Comparison of ENCODE assay signal across 19 cellular contexts in the genomic region with DNA sequence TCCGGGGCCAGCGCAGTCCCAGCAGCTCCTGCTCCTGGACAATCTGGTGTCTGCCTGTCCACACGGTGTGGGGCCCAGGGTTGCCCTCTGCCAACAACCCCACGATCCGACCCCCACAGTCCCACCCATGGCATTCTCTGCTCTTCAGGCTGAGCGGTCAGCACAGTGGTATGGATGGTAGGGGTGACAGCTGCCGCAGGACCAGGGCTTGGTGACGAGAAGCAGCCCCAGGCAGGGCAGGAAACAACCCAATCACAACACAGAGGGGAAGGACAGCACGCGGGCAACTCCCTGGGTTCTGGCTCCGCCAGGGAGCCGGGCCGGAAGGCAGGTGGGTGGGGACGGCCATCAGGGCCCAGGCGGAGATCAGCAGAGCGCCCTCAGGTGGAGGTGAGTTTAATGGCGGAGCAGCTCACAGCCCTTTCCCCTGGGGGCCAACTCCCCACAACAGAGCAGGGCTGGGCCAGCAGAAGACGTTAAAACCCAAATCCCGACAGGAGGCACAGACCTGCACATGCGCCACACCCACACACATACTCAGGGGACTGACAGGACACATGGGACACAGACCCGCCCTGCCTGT. TPM values are rescaled to one million over a fixed set of nuclear protein-coding genes. Genes with fewer than 3 reads are reported as not detected.
DNase-seq lines count a peak whose midpoint lies in the region; ATAC-seq and TF ChIP-seq lines count a peak whose summit lies in the region.
"Had no signal": no experiment of that assay in that cellular context is flagged by ENCODE, and none has a peak within 500 bp of the region (broad histone marks: within the 10 kb centered on the region; RNA-seq: fewer than 3 reads in every experiment).

No MANE protein-coding gene starts in this region.

- H3K27ac Mint-ChIP-seq in Calu3 (ENCODE audit: unreplicated experiment) (no peak overlapping the region), progenitor cell of endocrine pancreas (no peak overlapping the region)
- H3K27ac Mint-ChIP-seq: activated CD8-positive, alpha-beta T cell treated with anti-CD3 and anti-CD28 coated beads for 36 hours; activated T-helper 1 cell treated with anti-CD3 and anti-CD28 coated beads, Interleukin-12 subunit alpha, Interleukin-12 subunit beta, Interleukin-2, Interleukin-4 antibody, amounts not matched to agents 30 ng/mL and 10 ng/mL and 1 ng/mL, durations not matched to agents 14 hours and 24 hours and 36 hours had no signal

- DNase-seq in Calu3 (no peak), HuH-7 (ENCODE audit: low spot score) (peak; percentile 48), astrocyte of the spinal cord (ENCODE audit: low read depth, low spot score) (no peak), kidney epithelial cell (ENCODE audit: low read depth) (no peak), colonic mucosa (no peak), progenitor cell of endocrine pancreas (ENCODE audit: low spot score, unreplicated experiment) (no peak), omental fat pad (ENCODE audit: low spot score) (no peak)
- DNase-seq: activated CD8-positive, alpha-beta T cell treated with anti-CD3 and anti-CD28 coated beads for 36 hours; effector CD4-positive, alpha-beta T cell; NCI-H2171 treated with DMSO at 0.1 percent for 48 hours; NCI-H774; ovary; RPMI8226; SW 1271 had no signal

- no peaks in the 10 kb centered on the region for H3K27me3 Mint-ChIP-seq in Calu3 (ENCODE audit: unreplicated experiment)
- H3K27me3 Mint-ChIP-seq in progenitor cell of endocrine pancreas, result no peaks in the 10 kb centered on the region
- H3K27me3 Mint-ChIP-seq: activated CD8-positive, alpha-beta T cell treated with anti-CD3 and anti-CD28 coated beads for 36 hours had no signal

- H3K9ac ChIP-seq in colonic mucosa (ENCODE audit: low read depth in 2 of 2, low read length in 2 of 2), result no peak overlapping the region

- H3K9me3 ChIP-seq in colonic mucosa, result no peaks in the 10 kb centered on the region
- H3K9me3 ChIP-seq: ovary, thoracic aorta had no signal

- TSS peak; percentile 25 for BruUV-seq in Calu3 (replicated peaks; lab: Mats Ljungman, UMichigan)

- no peaks in the 10 kb centered on the region for H3K4me1 ChIP-seq in colonic mucosa

- no peak overlapping the region for H3K4me3 Mint-ChIP-seq in Calu3 (ENCODE audit: low read depth, unreplicated experiment)
- H3K4me3 Mint-ChIP-seq in progenitor cell of endocrine pancreas (ENCODE audit: low read depth), result no peak overlapping the region
- H3K4me3 Mint-ChIP-seq: activated CD8-positive, alpha-beta T cell treated with anti-CD3 and anti-CD28 coated beads for 36 hours; activated T-helper 1 cell treated with anti-CD3 and anti-CD28 coated beads, Interleukin-12 subunit alpha, Interleukin-12 subunit beta, Interleukin-2, Interleukin-4 antibody, amounts not matched to agents 30 ng/mL and 10 ng/mL and 1 ng/mL, durations not matched to agents 14 hours and 24 hours and 36 hours had no signal

- intact Hi-C loops in Calu3 (cut with micrococcal nuclease; ENCODE audit: unreplicated experiment) (no loop called here), colonic mucosa (cut with DNase I) (no loop called here)

- no peaks in the 10 kb centered on the region for H3K4me1 Mint-ChIP-seq in Calu3 (ENCODE audit: low read depth, unreplicated experiment)
- no peaks in the 10 kb centered on the region for H3K4me1 Mint-ChIP-seq in progenitor cell of endocrine pancreas (ENCODE audit: low read depth)

- peaks cover 8% of the 10 kb centered on the region for H3K36me3 ChIP-seq in kidney epithelial cell (ENCODE audit: control insufficient read depth, insufficient read depth, low read length)
- H3K36me3 ChIP-seq in colonic mucosa, result no peaks in the 10 kb centered on the region
- H3K36me3 ChIP-seq: ovary had no signal

- peaks cover 88% of the 10 kb centered on the region for H3K36me3 Mint-ChIP-seq in Calu3 (ENCODE audit: insufficient read depth, unreplicated experiment)
- H3K36me3 Mint-ChIP-seq in progenitor cell of endocrine pancreas (ENCODE audit: insufficient read depth), result peaks cover 7% of the 10 kb centered on the region

- no peak overlapping the region for H3K27ac ChIP-seq in colonic mucosa
- H3K27ac ChIP-seq: ovary, thoracic aorta had no signal

- H3K27me3 ChIP-seq in kidney epithelial cell (ENCODE audit: control insufficient read depth, insufficient read depth, low read length) (no peaks in the 10 kb centered on the region), colonic mucosa (no peaks in the 10 kb centered on the region)
- H3K27me3 ChIP-seq: ovary had no signal

- ATAC-seq in omental fat pad (ENCODE audit: low FRiP score), result no peak
- ATAC-seq in HG02938 (IDR thresholded peaks at IDR 0.05; ENCODE audit: unreplicated experiment), result no peak
- ATAC-seq: activated CD8-positive, alpha-beta T cell treated with anti-CD3 and anti-CD28 coated beads for 36 hours; left lobe of liver had no signal

- in situ Hi-C loops in astrocyte of the spinal cord (cut with HindIII; ENCODE audit: low sequenced_read_pairs), result no loop called here

- TF ChIP-seq CTCF in Calu3 (IDR thresholded peaks at IDR 0.05; ENCODE audit: unreplicated experiment) (no peak), astrocyte of the spinal cord (IDR thresholded peaks at IDR 0.05; ENCODE audit: low read depth, low read length) (peak; percentile 2), kidney epithelial cell (IDR thresholded peaks at IDR 0.05; ENCODE audit: insufficient read depth, low read length, poor library complexity, severe bottlenecking) (peak; percentile 7), colonic mucosa (IDR thresholded peaks at IDR 0.05) (no peak), progenitor cell of endocrine pancreas (IDR thresholded peaks at IDR 0.05; ENCODE audit: unreplicated experiment) (no peak), omental fat pad (IDR thresholded peaks at IDR 0.05) (no peak)

- H3K4me3 ChIP-seq in astrocyte of the spinal cord (ENCODE audit: low read depth, low read length) (no peak overlapping the region), kidney epithelial cell (ENCODE audit: low read depth, low read length) (no peak overlapping the region), colonic mucosa (no peak overlapping the region)
- H3K4me3 ChIP-seq: ovary, smooth muscle cell, thoracic aorta had no signal

- CTCF ChIA-PET in Calu3 (lab: Charles Lee), result no interaction called here

- no peaks in the 10 kb centered on the region for H3K9me3 Mint-ChIP-seq in Calu3 (ENCODE audit: low read depth, unreplicated experiment)
- no peaks in the 10 kb centered on the region for H3K9me3 Mint-ChIP-seq in progenitor cell of endocrine pancreas (ENCODE audit: low read depth)
- H3K9me3 Mint-ChIP-seq: activated CD8-positive, alpha-beta T cell treated with anti-CD3 and anti-CD28 coated beads for 36 hours; activated T-helper 1 cell treated with anti-CD3 and anti-CD28 coated beads, Interleukin-12 subunit alpha, Interleukin-12 subunit beta, Interleukin-2, Interleukin-4 antibody, amounts not matched to agents 30 ng/mL and 10 ng/mL and 1 ng/mL, durations not matched to agents 14 hours and 24 hours and 36 hours had no signal

RNA-seq across cellular contexts. Expression of gene CHADL, which starts 5.3 kb away (rescaled TPM):
- total RNA-seq in Calu3 (2022) (0.73 and 1.5 TPM in 2 replicates), kidney epithelial cell (1.6 and 1.8 TPM in 2 replicates), colonic mucosa (1 to 10 TPM in 1 of 2 donors, under 1 TPM in 1; 0.62 to 1.8 TPM), progenitor cell of endocrine pancreas (3.1 TPM in 2 replicates), omental fat pad (1 to 10 TPM in 3 of 4 donors, under 1 TPM in 1; 0.56 to 2.5 (median 1.4) TPM)
- total RNA-seq: smooth muscle cell had no signal

RNA-seq across cellular contexts. Expression of gene RANGAP1, which starts 40.0 kb away (rescaled TPM):
- total RNA-seq in Calu3 (2022) (189 and 194 TPM in 2 replicates), kidney epithelial cell (131 and 133 TPM in 2 replicates), colonic mucosa (100 to 1,000 TPM in 1 of 2 donors, 10 to 100 TPM in 1; 35.5 to 124 TPM), progenitor cell of endocrine pancreas (76.3 and 78.0 TPM in 2 replicates), omental fat pad (10 to 100 TPM; 30.9 to 49.8 (median 34.1) TPM)

RNA-seq across cellular contexts. Expression of gene L3MBTL2, which starts 40.9 kb away (rescaled TPM):
- total RNA-seq in Calu3 (2022), result 27.0 and 28.2 TPM in 2 replicates
- total RNA-seq in kidney epithelial cell, result 28.5 and 30.3 TPM in 2 replicates
- 10 to 100 TPM; 13.2 to 27.9 TPM for total RNA-seq in colonic mucosa
- total RNA-seq in progenitor cell of endocrine pancreas, result 28.8 and 30.3 TPM in 2 replicates
- total RNA-seq in omental fat pad, result 10 to 100 TPM in 3 of 4 donors, 1 to 10 TPM in 1; 8.9 to 19.1 (median 16.0) TPM

RNA-seq across cellular contexts. Expression of gene ZC3H7B, which starts 55.3 kb away (rescaled TPM):
- 53.3 and 53.5 TPM in 2 replicates for total RNA-seq in Calu3 (2022)
- total RNA-seq in kidney epithelial cell, result 57.7 and 59.6 TPM in 2 replicates
- 10 to 100 TPM; 35.2 to 51.7 TPM for total RNA-seq in colonic mucosa
- 77.3 and 83.4 TPM in 2 replicates for total RNA-seq in progenitor cell of endocrine pancreas
- 10 to 100 TPM; 32.9 to 39.4 (median 35.9) TPM for total RNA-seq in omental fat pad

Comparison
In these comparisons a context has a peak if more than half of its experiments do, and no peak if none do; other contexts are left out.
1. CTCF ChIP-seq: peak in astrocyte of the spinal cord (single experiment) and kidney epithelial cell (single experiment); none in Calu3 (single experiment), colonic mucosa (single experiment), progenitor cell of endocrine pancreas (single experiment) and omental fat pad (0 of 3).